1 cellular context compared by ENCODE assay signal in genomic region chr15:63712828-63713520, GRCh38.
TF ChIP-seq lines count a peak whose summit lies in the region.

No MANE protein-coding gene starts in this region.

TF ChIP-seq in IMR-90, 13 proteins besides CTCF, POLR2A, EP300 and RAD21 (continued from another document):
- TF ChIP-seq ELK1 (IDR thresholded peaks at IDR 0.05; ENCODE audit: borderline replicate concordance, low read depth, low read length): no peak
